Comparison of ENCODE assay signal across 1 cellular context in the genomic region with DNA sequence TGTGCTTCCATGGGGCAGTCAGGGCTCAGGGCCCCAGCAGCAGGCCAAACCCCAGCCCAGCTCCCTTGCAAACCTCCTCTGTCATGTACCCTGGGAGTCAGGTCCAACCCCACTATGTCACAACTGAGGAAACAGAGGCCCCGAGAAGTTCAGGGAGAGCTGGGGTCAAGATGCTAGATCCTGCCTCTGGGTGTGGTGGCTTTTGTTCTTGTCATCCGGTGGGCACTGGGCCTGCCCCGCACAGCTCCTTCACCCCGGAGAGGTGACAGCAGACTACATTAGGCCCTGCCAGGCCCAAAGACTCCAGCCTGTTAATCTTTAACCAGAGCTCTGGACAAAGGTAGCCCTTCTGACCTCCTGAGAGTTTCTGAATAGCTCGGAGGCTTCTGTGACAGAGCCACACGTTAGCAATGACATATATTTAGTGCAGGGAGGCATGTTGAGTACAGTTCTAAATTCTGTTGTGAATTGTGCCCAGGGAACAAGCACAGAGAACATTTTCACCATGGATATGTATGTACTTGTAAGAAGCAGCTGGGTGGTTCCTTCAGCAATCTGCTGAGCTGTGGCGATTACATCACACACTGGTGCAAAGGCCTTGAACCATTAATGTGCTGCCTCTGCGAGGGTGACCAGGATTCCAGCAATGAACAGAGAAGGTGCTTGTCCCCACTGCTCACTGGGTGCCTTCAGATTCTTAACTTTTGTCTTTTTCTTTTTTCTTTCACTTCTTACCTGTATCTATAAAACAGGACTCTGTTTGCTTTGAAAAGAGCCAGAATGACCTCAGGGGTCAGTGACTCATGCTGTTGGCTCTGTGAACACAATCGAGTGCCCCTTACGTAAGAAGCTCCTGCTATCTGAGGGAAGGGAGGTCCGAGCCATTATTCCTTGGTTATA.
TF ChIP-seq lines count a peak whose summit lies in the region.

No MANE protein-coding gene starts in this region.

TF ChIP-seq in A549, 52 proteins besides CTCF, POLR2A, EP300 and RAD21 (continued from another document):
- TF ChIP-seq, protein P1, sequence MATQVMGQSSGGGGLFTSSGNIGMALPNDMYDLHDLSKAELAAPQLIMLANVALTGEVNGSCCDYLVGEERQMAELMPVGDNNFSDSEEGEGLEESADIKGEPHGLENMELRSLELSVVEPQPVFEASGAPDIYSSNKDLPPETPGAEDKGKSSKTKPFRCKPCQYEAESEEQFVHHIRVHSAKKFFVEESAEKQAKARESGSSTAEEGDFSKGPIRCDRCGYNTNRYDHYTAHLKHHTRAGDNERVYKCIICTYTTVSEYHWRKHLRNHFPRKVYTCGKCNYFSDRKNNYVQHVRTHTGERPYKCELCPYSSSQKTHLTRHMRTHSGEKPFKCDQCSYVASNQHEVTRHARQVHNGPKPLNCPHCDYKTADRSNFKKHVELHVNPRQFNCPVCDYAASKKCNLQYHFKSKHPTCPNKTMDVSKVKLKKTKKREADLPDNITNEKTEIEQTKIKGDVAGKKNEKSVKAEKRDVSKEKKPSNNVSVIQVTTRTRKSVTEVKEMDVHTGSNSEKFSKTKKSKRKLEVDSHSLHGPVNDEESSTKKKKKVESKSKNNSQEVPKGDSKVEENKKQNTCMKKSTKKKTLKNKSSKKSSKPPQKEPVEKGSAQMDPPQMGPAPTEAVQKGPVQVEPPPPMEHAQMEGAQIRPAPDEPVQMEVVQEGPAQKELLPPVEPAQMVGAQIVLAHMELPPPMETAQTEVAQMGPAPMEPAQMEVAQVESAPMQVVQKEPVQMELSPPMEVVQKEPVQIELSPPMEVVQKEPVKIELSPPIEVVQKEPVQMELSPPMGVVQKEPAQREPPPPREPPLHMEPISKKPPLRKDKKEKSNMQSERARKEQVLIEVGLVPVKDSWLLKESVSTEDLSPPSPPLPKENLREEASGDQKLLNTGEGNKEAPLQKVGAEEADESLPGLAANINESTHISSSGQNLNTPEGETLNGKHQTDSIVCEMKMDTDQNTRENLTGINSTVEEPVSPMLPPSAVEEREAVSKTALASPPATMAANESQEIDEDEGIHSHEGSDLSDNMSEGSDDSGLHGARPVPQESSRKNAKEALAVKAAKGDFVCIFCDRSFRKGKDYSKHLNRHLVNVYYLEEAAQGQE (IDR thresholded peaks at IDR 0.05), result no peak
- TF ChIP-seq BCL3 (IDR thresholded peaks at IDR 0.05), result no peak
- TF ChIP-seq, protein P2, sequence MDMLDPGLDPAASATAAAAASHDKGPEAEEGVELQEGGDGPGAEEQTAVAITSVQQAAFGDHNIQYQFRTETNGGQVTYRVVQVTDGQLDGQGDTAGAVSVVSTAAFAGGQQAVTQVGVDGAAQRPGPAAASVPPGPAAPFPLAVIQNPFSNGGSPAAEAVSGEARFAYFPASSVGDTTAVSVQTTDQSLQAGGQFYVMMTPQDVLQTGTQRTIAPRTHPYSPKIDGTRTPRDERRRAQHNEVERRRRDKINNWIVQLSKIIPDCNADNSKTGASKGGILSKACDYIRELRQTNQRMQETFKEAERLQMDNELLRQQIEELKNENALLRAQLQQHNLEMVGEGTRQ (IDR thresholded peaks at IDR 0.05), result no peak
- peak; percentile 83 for TF ChIP-seq MAX (IDR thresholded peaks at IDR 0.05)
- TF ChIP-seq GATA3 (IDR thresholded peaks at IDR 0.05; ENCODE audit: borderline replicate concordance), result peak; percentile 85; the same call in 1 of the 2 replicates
- TF ChIP-seq JUNB (IDR thresholded peaks at IDR 0.05), result peak; percentile 92
- TF ChIP-seq JUN (IDR thresholded peaks at IDR 0.05), result peak; percentile 79 to 88
- TF ChIP-seq ZC3H11A (IDR thresholded peaks at IDR 0.05), result no peak
- TF ChIP-seq HOXA7 (CRISPR knock-in tag; IDR thresholded peaks at IDR 0.05), result no peak
- no peak for TF ChIP-seq KDM5A (IDR thresholded peaks at IDR 0.05)
- no peak for TF ChIP-seq FOSB (CRISPR knock-in tag; IDR thresholded peaks at IDR 0.05)
- TF ChIP-seq, protein P3, sequence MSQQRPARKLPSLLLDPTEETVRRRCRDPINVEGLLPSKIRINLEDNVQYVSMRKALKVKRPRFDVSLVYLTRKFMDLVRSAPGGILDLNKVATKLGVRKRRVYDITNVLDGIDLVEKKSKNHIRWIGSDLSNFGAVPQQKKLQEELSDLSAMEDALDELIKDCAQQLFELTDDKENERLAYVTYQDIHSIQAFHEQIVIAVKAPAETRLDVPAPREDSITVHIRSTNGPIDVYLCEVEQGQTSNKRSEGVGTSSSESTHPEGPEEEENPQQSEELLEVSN (IDR thresholded peaks at IDR 0.05; ENCODE audit: borderline replicate concordance, low read depth), result no peak
- TF ChIP-seq ESRRA (IDR thresholded peaks at IDR 0.05; ENCODE audit: borderline replicate concordance, low read length), result no peak
- peak; percentile 89 for TF ChIP-seq FOSL2 (IDR thresholded peaks at IDR 0.05)
- TF ChIP-seq FOSL2 (CRISPR knock-in tag; IDR thresholded peaks at IDR 0.05), result peak; percentile 97
- TF ChIP-seq EHF (CRISPR knock-in tag; IDR thresholded peaks at IDR 0.05), result no peak; the same call in 1 of the 2 replicates
